In the genomic region with DNA sequence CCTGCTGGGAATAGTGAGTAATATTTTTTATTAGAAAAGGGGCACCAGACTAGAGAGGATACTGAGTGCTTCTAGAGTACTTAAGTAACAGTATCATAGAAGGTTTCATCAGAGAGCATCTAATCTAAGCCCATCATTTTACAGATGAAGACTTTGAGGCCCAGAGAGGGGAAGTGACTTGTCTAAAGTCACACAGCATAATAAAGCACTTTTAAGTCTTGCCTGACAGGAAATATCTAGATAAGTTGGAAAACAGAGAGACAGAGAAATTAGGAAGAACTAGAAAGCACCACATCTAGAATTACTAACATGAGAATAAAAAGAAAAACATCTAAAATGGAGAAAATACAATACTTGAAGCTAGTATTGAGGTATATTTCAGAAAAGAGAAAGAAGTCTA, we compare ENCODE assay signal across 1 cellular context.
TF ChIP-seq lines count a peak whose summit lies in the region.

No MANE protein-coding gene starts in this region.

TF ChIP-seq in K562, 482 proteins besides CTCF, POLR2A, EP300 and RAD21:
- no peak for TF ChIP-seq CBX8 (IDR thresholded peaks at IDR 0.05; ENCODE audit: borderline replicate concordance, extremely low read depth, low read depth, low read length, poor library complexity, severe bottlenecking)
- peak; percentile 17 to 40; a peak in 1 of 4 replicates for TF ChIP-seq KDM1A (IDR thresholded peaks at IDR 0.05)
- no peak for TF ChIP-seq BRF2 (IDR thresholded peaks at IDR 0.05; ENCODE audit: borderline replicate concordance, insufficient read depth, insufficient read length)
- TF ChIP-seq BCOR (IDR thresholded peaks at IDR 0.05), result peak; percentile 84
- no peak for TF ChIP-seq NBN (IDR thresholded peaks at IDR 0.05; ENCODE audit: low read depth)
- no peak for TF ChIP-seq ZNF224 (CRISPR knock-in tag; IDR thresholded peaks at IDR 0.05)
- peak; percentile 74 for TF ChIP-seq RBM25 (IDR thresholded peaks at IDR 0.05; ENCODE audit: low read depth, low read length, severe bottlenecking)
- TF ChIP-seq CREBBP (IDR thresholded peaks at IDR 0.05; ENCODE audit: low read depth, low read length), result no peak
- peak; percentile 58 for TF ChIP-seq ZFP36 (IDR thresholded peaks at IDR 0.05; ENCODE audit: low read depth, low read length, partially characterized antibody)
- no peak for TF ChIP-seq FOXO4 (CRISPR knock-in tag; IDR thresholded peaks at IDR 0.05)
- no peak for TF ChIP-seq KLF16 (IDR thresholded peaks at IDR 0.05)
- TF ChIP-seq SMARCA5 (IDR thresholded peaks at IDR 0.05), result 0 out of 2 replicates have a peak, but pooled peaks have one; percentile 46
